ENCODE assay signal across 10 cellular contexts in genomic region chr11:19664896-19665548, GRCh38.
A peak's percentile ranks its signal among the peaks of the same experiment; 100 is the strongest.
DNase-seq lines count a peak whose midpoint lies in the region; ATAC-seq, FAIRE-seq and TF ChIP-seq lines count a peak whose summit lies in the region.
"Had no signal": no experiment of that assay in that cellular context is flagged by ENCODE, and none has a peak within 500 bp of the region (broad histone marks: within the 10 kb centered on the region; RNA-seq: fewer than 3 reads in every experiment).

No MANE protein-coding gene starts in this region.

- H3K79me2 ChIP-seq in ACC112 (ENCODE audit: control insufficient read depth, insufficient read depth, low read length, unreplicated experiment) = peaks cover 40% of the 10 kb centered on the region

- no peak for FAIRE-seq in D721Med (lab: Jason Lieb, UNC)

- H3K27ac ChIP-seq in ACC112 (ENCODE audit: low read depth, low read length) = peak overlapping the region; percentile 43; the same call in 1 of the 2 replicates
- peak overlapping the region; percentile 9 for H3K27ac ChIP-seq in caudate nucleus (ENCODE audit: low read depth, low read length)

- ATAC-seq in HG02678 (IDR thresholded peaks at IDR 0.05; ENCODE audit: unreplicated experiment) = no peak
- ATAC-seq: activated naive CD4-positive, alpha-beta T cell treated with anti-CD3 and anti-CD28 coated beads, Interleukin-2, amount 50 U/mL, for 72 hours had no signal

- no peak overlapping the region for H2AFZ ChIP-seq in ACC112 (ENCODE audit: low read length, unreplicated experiment)

- peak; percentile 85 for DNase-seq in NCI-H1694 treated with DMSO at 0.1 percent for 48 hours (lab: John Stamatoyannopoulos, UW)
- peak in 51 of 61 donors; percentile 18 to 94 (median 60) for DNase-seq in caudate nucleus (lab: John Stamatoyannopoulos, UW)
- peak; percentile 44 for DNase-seq in iris pigment epithelial cell (ENCODE audit: low read depth)
- DNase-seq in DMS53 treated with DMSO at 0.1 percent for 48 hours (lab: John Stamatoyannopoulos, UW; ENCODE audit: unreplicated experiment) = no peak
- DNase-seq in D721Med (ENCODE audit: insufficient read length, low spot score) = no peak
- DNase-seq in central memory CD4-positive, alpha-beta T cell = no peak
- DNase-seq: SHP77 treated with DMSO at 0.1 percent for 48 hours had no signal

- no peak for TF ChIP-seq CTCF in D721Med (IDR thresholded peaks at IDR 0.05; ENCODE audit: insufficient read depth, missing control alignments)

- H3K36me3 ChIP-seq in ACC112 (ENCODE audit: insufficient read depth, low read length) = no peaks in the 10 kb centered on the region

- no peaks in the 10 kb centered on the region for H3K27me3 ChIP-seq in ACC112 (ENCODE audit: insufficient read depth, low read length)

- peaks cover 55% of the 10 kb centered on the region for H3K4me1 ChIP-seq in ACC112 (ENCODE audit: control insufficient read depth, insufficient read depth, low read length, unreplicated experiment)

- H3K4me3 ChIP-seq in ACC112 (ENCODE audit: low read depth, low read length) = peak overlapping the region; percentile 20; the same call in 1 of the 2 replicates

Comparison
In these comparisons a context has a peak if more than half of its experiments do, and no peak if none do; other contexts are left out.
1. DNase-seq: peak in NCI-H1694 treated with DMSO at 0.1 percent for 48 hours (single experiment), caudate nucleus (51 of 61) and iris pigment epithelial cell (single experiment); none in DMS53 treated with DMSO at 0.1 percent for 48 hours (single experiment), D721Med (single experiment) and central memory CD4-positive, alpha-beta T cell (single experiment).